In the genomic region with DNA sequence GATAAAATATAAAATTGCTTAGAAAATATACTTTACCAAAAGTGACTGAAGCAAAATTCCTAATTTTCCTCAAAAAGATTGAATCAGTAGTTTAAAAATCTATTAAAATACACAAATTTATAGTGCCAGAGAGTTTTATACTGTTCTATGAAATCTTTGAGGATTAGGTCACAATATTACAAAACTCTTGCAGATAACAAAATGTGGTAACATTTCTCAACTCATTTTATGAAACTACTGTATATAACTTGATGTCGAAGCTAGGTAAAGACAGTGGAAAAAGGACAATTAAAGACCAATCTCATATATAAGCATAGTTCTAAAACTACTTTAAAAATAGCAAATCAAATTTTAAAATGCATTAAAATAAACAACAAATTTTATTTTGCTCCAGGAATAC, we compare ENCODE assay signal across 11 cellular contexts. TPM values are rescaled to one million over a fixed set of nuclear protein-coding genes. Genes with fewer than 3 reads are reported as not detected.
"Had no signal": no experiment of that assay in that cellular context is flagged by ENCODE, and none has a peak within 500 bp of the region (broad histone marks: within the 10 kb centered on the region; RNA-seq: fewer than 3 reads in every experiment).

No MANE protein-coding gene starts in this region.

- H3K36me3 ChIP-seq: breast epithelium, gastroesophageal sphincter, heart right ventricle, ovary, right lobe of liver had no signal

- H3K27ac ChIP-seq: breast epithelium, gastroesophageal sphincter, heart right ventricle, ovary, right lobe of liver had no signal

- H3K4me1 ChIP-seq: breast epithelium, gastroesophageal sphincter, right lobe of liver had no signal

- H3K27me3 ChIP-seq: breast epithelium, gastroesophageal sphincter, heart right ventricle, ovary, right lobe of liver had no signal

- DNase-seq: activated CD4-positive, alpha-beta T cell treated with anti-CD3 and anti-CD28 coated beads, Interleukin-2, amount 50 U/mL, for 1 hour; activated CD8-positive, alpha-beta memory T cell treated with anti-CD3 and anti-CD28 coated beads for 24 hours; activated gamma-delta T cell treated with Interleukin-2 at 50 U/mL for 16 hours; activated naive CD8-positive, alpha-beta T cell treated with anti-CD3 and anti-CD28 coated beads, Interleukin-2, amount 10 ng/mL, durations not matched to agents 7 days and 5 days; aorta; heart right ventricle; ovary; right lobe of liver; stimulated activated CD4-positive, alpha-beta T cell treated with anti-CD3 and anti-CD28 coated beads, Interleukin-1b, Interleukin-23, amount 100 ng/mL, for 48 hours had no signal

- H3K9me3 ChIP-seq: breast epithelium, gastroesophageal sphincter, ovary, right lobe of liver had no signal

- H3K4me3 ChIP-seq: breast epithelium, gastroesophageal sphincter, heart right ventricle, ovary, right lobe of liver had no signal

RNA-seq across cellular contexts. Expression of gene VEPH1, which starts 15.9 kb away (rescaled TPM):
- total RNA-seq: activated naive CD8-positive, alpha-beta T cell treated with anti-CD3 and anti-CD28 coated beads, Interleukin-2, amount 10 ng/mL, durations not matched to agents 7 days and 5 days had no signal
